In genomic region chr4:22857411-22857810, GRCh38 we compare ENCODE assay signal across 29 cellular contexts.
"Had no signal": no experiment of that assay in that cellular context is flagged by ENCODE, and none has a peak within 500 bp of the region (broad histone marks: within the 10 kb centered on the region; RNA-seq: fewer than 3 reads in every experiment).

No MANE protein-coding gene starts in this region.

- H3K27me3 ChIP-seq: colonic mucosa, esophagus squamous epithelium, foreskin keratinocyte, gastrocnemius medialis, heart right ventricle had no signal

- ATAC-seq: effector memory CD8-positive, alpha-beta T cell; esophagus mucosa; foreskin keratinocyte; gastrocnemius medialis; gastroesophageal sphincter; heart left ventricle; heart right ventricle had no signal

- H3K4me3 ChIP-seq: colonic mucosa, coronary artery, dorsolateral prefrontal cortex, esophagus muscularis mucosa, esophagus squamous epithelium, gastrocnemius medialis, gastroesophageal sphincter, heart left ventricle, heart right ventricle had no signal

- H3K27me3 Mint-ChIP-seq: dendritic cell treated with granulocyte-macrophage colony-stimulating factor and Interleukin-4, amounts not matched to agents 40 ng/mL and 50 ng/mL, for 4 days; effector memory CD8-positive, alpha-beta T cell had no signal

- H3K27ac Mint-ChIP-seq: dendritic cell treated with granulocyte-macrophage colony-stimulating factor and Interleukin-4, amounts not matched to agents 40 ng/mL and 50 ng/mL, for 4 days; effector memory CD8-positive, alpha-beta T cell; endodermal cell had no signal

- H3K4me1 ChIP-seq: colonic mucosa, esophagus muscularis mucosa, esophagus squamous epithelium, foreskin keratinocyte, gastrocnemius medialis, gastroesophageal sphincter, heart left ventricle, heart right ventricle had no signal

- DNase-seq: colonic mucosa; cortex of kidney; dermis blood vessel endothelial cell; dorsolateral prefrontal cortex; effector CD4-positive, alpha-beta T cell; effector CD8-positive, alpha-beta T cell; effector memory CD4-positive, alpha-beta T cell; effector memory CD8-positive, alpha-beta T cell; endodermal cell; erythroblast; esophagus squamous epithelium; foreskin fibroblast; foreskin keratinocyte; foreskin melanocyte; gastrocnemius medialis; glutamatergic neuron; head of caudate nucleus; heart left ventricle; heart right ventricle had no signal

- H3K9me3 Mint-ChIP-seq: endodermal cell had no signal

- H3K4me3 Mint-ChIP-seq: dendritic cell treated with granulocyte-macrophage colony-stimulating factor and Interleukin-4, amounts not matched to agents 40 ng/mL and 50 ng/mL, for 4 days; effector memory CD8-positive, alpha-beta T cell; endodermal cell had no signal

- FAIRE-seq: colon, endometrium, endothelial cell of umbilical vein, frontal cortex had no signal

- H3K36me3 ChIP-seq: colonic mucosa, esophagus muscularis mucosa, esophagus squamous epithelium, gastrocnemius medialis, gastroesophageal sphincter, heart left ventricle, heart right ventricle had no signal

- H3K27ac ChIP-seq: colonic mucosa, coronary artery, dorsolateral prefrontal cortex, epithelial cell of prostate, esophagus muscularis mucosa, esophagus squamous epithelium, foreskin keratinocyte, gastrocnemius medialis, gastroesophageal sphincter, heart left ventricle, heart right ventricle had no signal

- H3K9me3 ChIP-seq: colonic mucosa, esophagus muscularis mucosa, esophagus squamous epithelium, gastrocnemius medialis, gastroesophageal sphincter, heart left ventricle had no signal
